Comparison of ENCODE assay signal across 8 cellular contexts in the genomic region with DNA sequence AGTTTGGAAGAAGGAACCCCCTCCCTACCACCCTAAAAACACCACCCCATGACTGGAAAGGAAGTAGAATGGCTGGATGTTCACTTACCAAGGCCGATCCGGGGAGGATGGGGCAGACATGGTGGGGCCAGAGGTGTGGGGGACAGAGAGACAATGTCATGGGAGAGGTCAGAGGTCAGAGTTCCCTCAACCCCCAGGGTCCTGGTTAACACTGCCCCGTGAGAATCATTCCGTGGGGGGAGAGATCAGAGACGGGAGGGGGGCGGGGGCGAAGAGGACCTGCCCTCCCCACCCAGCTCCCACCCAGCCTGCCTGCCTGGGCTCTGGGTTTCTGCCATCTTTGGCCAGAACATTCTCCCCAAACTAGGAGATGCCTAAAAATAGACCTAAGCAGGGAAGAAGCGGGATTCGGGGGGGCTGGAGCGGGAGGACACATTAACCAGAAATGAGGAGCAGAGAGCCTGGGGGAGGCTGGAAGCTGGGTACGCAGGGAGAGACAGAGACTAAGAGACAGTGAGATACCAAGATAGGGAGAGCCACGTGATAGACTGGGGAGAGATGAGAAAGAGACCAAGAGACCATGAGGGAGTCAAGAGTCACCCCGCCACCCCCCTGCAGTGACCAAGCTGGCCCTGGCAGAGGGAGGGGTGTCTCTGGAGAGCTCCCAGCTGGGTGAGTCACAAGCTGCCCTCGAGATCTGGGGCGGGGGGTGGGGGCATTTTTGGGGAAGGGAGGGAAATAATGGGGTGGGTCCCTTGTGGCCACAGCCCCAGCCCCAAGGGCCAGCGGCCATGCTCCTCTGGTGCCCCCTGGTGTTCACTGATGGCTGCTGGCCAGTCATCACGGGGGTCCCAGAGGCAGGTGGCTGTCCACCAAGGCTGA. TPM values are rescaled to one million over a fixed set of nuclear protein-coding genes. Genes with fewer than 3 reads are reported as not detected.
A peak's percentile ranks its signal among the peaks of the same experiment; 100 is the strongest.
DNase-seq lines count a peak whose midpoint lies in the region; ATAC-seq and TF ChIP-seq lines count a peak whose summit lies in the region.

No MANE protein-coding gene starts in this region.

- DNase-seq in CD8-positive, alpha-beta T cell, result peak in 5 of 7 experiments; percentile 18 to 65 (median 39)
- DNase-seq in HPDE6-E6E7 (ENCODE audit: extremely low spot score) (peak; percentile 42), activated B cell treated with CpG ODN at 0.5 μM for 24 hours (peak; percentile 38), dorsolateral prefrontal cortex (peak in 9 of 10 donors; percentile 9 to 70 (median 60)), right lobe of liver (peak in 2 of 3 donors; percentile 58 to 65), LoVo (ENCODE audit: low spot score) (no peak)
- DNase-seq in stimulated activated CD8-positive, alpha-beta memory T cell treated with anti-CD3 and anti-CD28 coated beads, Interleukin-7, amount 100 ng/mL, for 24 hours (ENCODE audit: low read depth), result peak; percentile 11

- POLR2A ChIA-PET in CD8-positive, alpha-beta T cell (lab: Charles Lee), result no interaction called here
- POLR2A ChIA-PET in activated B cell treated with CpG ODN at 0.5 μM for 24 hours (lab: Charles Lee), result interaction anchor here (0.6 to 2.5 kb wide), 2 partner anchors 168 to 276 kb away, joined by 7 to 15 read pairs; no protein-coding TSS in a partner anchor

- intact Hi-C loops in CD8-positive, alpha-beta T cell (cut with DNase I, micrococcal nuclease), result loop anchor here (1.0 kb wide), 4 partner anchors 66 to 169 kb away; no protein-coding TSS in a partner anchor
- intact Hi-C loops in activated B cell treated with CpG ODN at 0.5 μM for 24 hours (cut with micrococcal nuclease) (loop anchor here (1.0 to 2.0 kb wide), 4 partner anchors 66 to 261 kb away; no protein-coding TSS in a partner anchor), dorsolateral prefrontal cortex (cut with DNase I) (loop anchor here (1.0 to 10.0 kb wide), 4 partner anchors 65 to 269 kb away; no protein-coding TSS in a partner anchor), right lobe of liver (cut with DNase I) (loop anchor here (2.0 to 5.0 kb wide), 2 partner anchors 65 to 66 kb away; no protein-coding TSS in a partner anchor)

- no peak overlapping the region for H3K4me3 ChIP-seq in CD8-positive, alpha-beta T cell (ENCODE audit: low read depth, low read length)
- H3K4me3 ChIP-seq in dorsolateral prefrontal cortex (peak overlapping the region in 39 of 59 donors; percentile 3 to 51 (median 28)), right lobe of liver (no peak overlapping the region)

- CTCF ChIA-PET in CD8-positive, alpha-beta T cell (lab: Charles Lee), result interaction anchor here (1.0 to 2.9 kb wide), 7 partner anchors 15 to 168 kb away, joined by 4 to 24 read pairs (median 6); no protein-coding TSS in a partner anchor
- CTCF ChIA-PET in activated B cell treated with CpG ODN at 0.5 μM for 24 hours (lab: Charles Lee), result interaction anchor here (1.9 to 3.2 kb wide), 3 partner anchors 66 to 168 kb away, joined by 11 to 19 read pairs (median 17); no protein-coding TSS in a partner anchor

- H3K4me3 Mint-ChIP-seq in CD8-positive, alpha-beta T cell, result no peak overlapping the region
- H3K4me3 Mint-ChIP-seq in activated B cell treated with CpG ODN at 0.5 μM for 24 hours, result no peak overlapping the region

- no peak overlapping the region for H3K27ac Mint-ChIP-seq in CD8-positive, alpha-beta T cell
- no peak overlapping the region for H3K27ac Mint-ChIP-seq in activated B cell treated with CpG ODN at 0.5 μM for 24 hours

- TF ChIP-seq CTCF in CD8-positive, alpha-beta T cell (IDR thresholded peaks at IDR 0.05), result no peak
- peak; percentile 52 for TF ChIP-seq CTCF in activated B cell treated with CpG ODN at 0.5 μM for 24 hours (IDR thresholded peaks at IDR 0.05)
- peak; percentile 70 to 97 (median 86) for TF ChIP-seq CTCF in dorsolateral prefrontal cortex (IDR thresholded peaks at IDR 0.05 in 54 of 56, conservative IDR thresholded peaks at IDR 0.05 in 2 of 56; ENCODE audit: low read depth in 1 of 56, partially characterized antibody in 56 of 56)
- peak; percentile 66 to 80 (median 76) for TF ChIP-seq CTCF in right lobe of liver (IDR thresholded peaks at IDR 0.05)

- H3K9me3 ChIP-seq in CD8-positive, alpha-beta T cell (ENCODE audit: low read length), result no peaks in the 10 kb centered on the region
- no peaks in the 10 kb centered on the region for H3K9me3 ChIP-seq in right lobe of liver

- ATAC-seq in CD8-positive, alpha-beta T cell, result no peak
- ATAC-seq in activated B cell treated with CpG ODN at 0.5 μM for 24 hours (ENCODE audit: low read depth) (peak; percentile 69), right lobe of liver (peak; percentile 46 to 56 (median 50)), HG02678 (IDR thresholded peaks at IDR 0.05; ENCODE audit: unreplicated experiment) (no peak)

- no peak for TF ChIP-seq POLR2A in right lobe of liver (IDR thresholded peaks at IDR 0.05)

- 42% methylated on average over 9 of the region's 17 CpGs for WGBS in right lobe of liver (ENCODE audit: insufficient coverage, low coverage, low lambda C conversion rate, missing lambda C conversion rate)

- no peaks in the 10 kb centered on the region for H3K4me1 Mint-ChIP-seq in CD8-positive, alpha-beta T cell (ENCODE audit: low read depth)
- H3K4me1 Mint-ChIP-seq in activated B cell treated with CpG ODN at 0.5 μM for 24 hours, result peaks cover 14% of the 10 kb centered on the region

- H3K9me3 Mint-ChIP-seq in CD8-positive, alpha-beta T cell, result no peaks in the 10 kb centered on the region
- H3K9me3 Mint-ChIP-seq in activated B cell treated with CpG ODN at 0.5 μM for 24 hours, result no peaks in the 10 kb centered on the region

- no peaks in the 10 kb centered on the region for H3K4me1 ChIP-seq in CD8-positive, alpha-beta T cell (ENCODE audit: insufficient read depth, low read length)
- peaks cover 0 to 25% (median 12%) of the 10 kb centered on the region in 4 donors for H3K4me1 ChIP-seq in right lobe of liver

- no peaks in the 10 kb centered on the region for H3K36me3 Mint-ChIP-seq in CD8-positive, alpha-beta T cell
- no peaks in the 10 kb centered on the region for H3K36me3 Mint-ChIP-seq in activated B cell treated with CpG ODN at 0.5 μM for 24 hours (ENCODE audit: low read depth)

- no peak overlapping the region for H3K27ac ChIP-seq in CD8-positive, alpha-beta T cell (ENCODE audit: low read depth, low read length)
- peak overlapping the region in 58 of 59 donors; percentile 23 to 92 (median 78) for H3K27ac ChIP-seq in dorsolateral prefrontal cortex
- peak overlapping the region in 2 of 3 donors; percentile 34 to 40 for H3K27ac ChIP-seq in right lobe of liver

- H3K36me3 ChIP-seq in CD8-positive, alpha-beta T cell (ENCODE audit: insufficient read depth, low read length), result no peaks in the 10 kb centered on the region
- peaks cover 0 to under 1% (median 0%) of the 10 kb centered on the region in 4 donors for H3K36me3 ChIP-seq in right lobe of liver

- H3K27me3 Mint-ChIP-seq in CD8-positive, alpha-beta T cell (ENCODE audit: low read depth), result peaks cover 3% of the 10 kb centered on the region
- H3K27me3 Mint-ChIP-seq in activated B cell treated with CpG ODN at 0.5 μM for 24 hours, result peaks cover 3% of the 10 kb centered on the region

- H3K27me3 ChIP-seq in CD8-positive, alpha-beta T cell (ENCODE audit: insufficient read depth, low read length), result no peaks in the 10 kb centered on the region
- no peaks in the 10 kb centered on the region for H3K27me3 ChIP-seq in dorsolateral prefrontal cortex
- H3K27me3 ChIP-seq in right lobe of liver, result no peaks in the 10 kb centered on the region

RNA-seq across cellular contexts. Expression of a gene that starts 6.1 kb away (rescaled TPM):
- total RNA-seq in CD8-positive, alpha-beta T cell, result under 1 TPM in 1 of 2 experiments, not detected in 1; 0.22 TPM
- total RNA-seq in activated B cell treated with CpG ODN at 0.5 μM for 24 hours, result 2.3 and 3.3 TPM in 2 replicates
- 10 to 100 TPM; 13.8 to 97.3 (median 30.1) TPM for total RNA-seq in dorsolateral prefrontal cortex
- total RNA-seq in right lobe of liver, result 10 to 100 TPM; 36.3 to 65.4 (median 50.4) TPM

RNA-seq across cellular contexts. Expression of a gene that starts 36.0 kb away (rescaled TPM):
- total RNA-seq in CD8-positive, alpha-beta T cell, result not detected
- not detected in 2 replicates for total RNA-seq in activated B cell treated with CpG ODN at 0.5 μM for 24 hours
- 1 to 10 TPM in 43 of 120 experiments, under 1 TPM in 14, not detected in 63; 0.39 to 3.2 (median 1.5) TPM for total RNA-seq in dorsolateral prefrontal cortex
- total RNA-seq in right lobe of liver, result 100 to 1,000 TPM in 4 of 6 experiments, 10 to 100 TPM in 2; 56.7 to 287 (median 140) TPM

RNA-seq across cellular contexts. Expression of a gene that starts 47.9 kb away (rescaled TPM):
- total RNA-seq in CD8-positive, alpha-beta T cell, result under 1 TPM; 0.79 to 0.86 TPM
- total RNA-seq in activated B cell treated with CpG ODN at 0.5 μM for 24 hours (0.98 and 1.3 TPM in 2 replicates), dorsolateral prefrontal cortex (1 to 10 TPM in 102 of 120 experiments, under 1 TPM in 17, not detected in 1; 0.44 to 4.9 (median 1.8) TPM), right lobe of liver (1 to 10 TPM in 5 of 6 experiments, under 1 TPM in 1; 0.90 to 3.8 (median 2.2) TPM)

RNA-seq across cellular contexts. Expression of a gene that starts 58.9 kb away (rescaled TPM):
- under 1 TPM; 0.19 to 0.54 TPM for total RNA-seq in CD8-positive, alpha-beta T cell
- 7.7 and 9.6 TPM in 2 replicates for total RNA-seq in activated B cell treated with CpG ODN at 0.5 μM for 24 hours
- total RNA-seq in dorsolateral prefrontal cortex, result 10 to 100 TPM; 11.9 to 74.8 (median 27.0) TPM
- 10 to 100 TPM; 19.9 to 45.9 (median 30.4) TPM for total RNA-seq in right lobe of liver

Comparison
In these comparisons a context has a peak if more than half of its experiments do, and no peak if none do; other contexts are left out.
1. ATAC-seq: peak in activated B cell treated with CpG ODN at 0.5 μM for 24 hours (single experiment) and right lobe of liver (4 of 4); none in CD8-positive, alpha-beta T cell (single experiment) and HG02678 (single experiment).
2. H3K4me3 ChIP-seq: peak in dorsolateral prefrontal cortex (39 of 59); none in CD8-positive, alpha-beta T cell (single experiment) and right lobe of liver (0 of 3).
3. RNA of a gene that starts 36.0 kb away (total RNA-seq): 56.7 to 287 TPM in right lobe of liver; 0.39 to 3.2 TPM in dorsolateral prefrontal cortex, not detected in CD8-positive, alpha-beta T cell and not detected in activated B cell treated with CpG ODN at 0.5 μM for 24 hours; every median in the first group is over 10 times any median in the second.